In genomic region chr4:151524610-151525009, GRCh38 we compare ENCODE assay signal across 22 cellular contexts.
DNase-seq lines count a peak whose midpoint lies in the region; ATAC-seq and TF ChIP-seq lines count a peak whose summit lies in the region.
"Had no signal": no experiment of that assay in that cellular context is flagged by ENCODE, and none has a peak within 500 bp of the region (broad histone marks: within the 10 kb centered on the region; RNA-seq: fewer than 3 reads in every experiment).

No MANE protein-coding gene starts in this region.

- no peaks in the 10 kb centered on the region for H3K9me2 ChIP-seq in MM.1S (replicated peaks; ENCODE audit: insufficient read depth, low read length)

- H3K9ac ChIP-seq in MM.1S (ENCODE audit: low read length) (no peak overlapping the region), smooth muscle cell (ENCODE audit: low read depth) (no peak overlapping the region)

- CTCF ChIA-PET in WTC11 (lab: Charles Lee), result interaction anchor here (0.7 to 1.4 kb wide), 4 partner anchors 25 to 407 kb away, joined by 3 to 6 read pairs (median 4); no protein-coding TSS in a partner anchor

- H3K4me3 ChIP-seq in MM.1S (ENCODE audit: low read length) (no peak overlapping the region), smooth muscle cell (no peak overlapping the region)
- H3K4me3 ChIP-seq: dorsolateral prefrontal cortex, hepatocyte, testis, uterus had no signal

- no peaks in the 10 kb centered on the region for H4K20me1 ChIP-seq in MM.1S (ENCODE audit: insufficient read depth, low read length)
- H4K20me1 ChIP-seq in smooth muscle cell (ENCODE audit: low read depth), result no peaks in the 10 kb centered on the region

- H3F3A ChIP-seq in MM.1S (ENCODE audit: insufficient read depth, low read length), result no peaks in the 10 kb centered on the region
- H3F3A ChIP-seq in smooth muscle cell (ENCODE audit: low read depth), result no peaks in the 10 kb centered on the region

- H3K27ac ChIP-seq in MM.1S (ENCODE audit: low read length) (no peak overlapping the region), smooth muscle cell (ENCODE audit: low read depth) (no peak overlapping the region)
- H3K27ac ChIP-seq: dorsolateral prefrontal cortex, hepatocyte, neutrophil, testis, uterus had no signal

- TF ChIP-seq CTCF in MM.1S (IDR thresholded peaks at IDR 0.05; ENCODE audit: low read length) (no peak), WTC11 (IDR thresholded peaks at IDR 0.05) (no peak), smooth muscle cell (IDR thresholded peaks at IDR 0.05; ENCODE audit: borderline replicate concordance, insufficient read depth, poor library complexity, severe bottlenecking) (no peak)

- peaks cover 3% of the 10 kb centered on the region; the same call in 1 of the 2 replicates for H3K9me3 Mint-ChIP-seq in WTC11
- H3K9me3 Mint-ChIP-seq: activated naive CD8-positive, alpha-beta T cell treated with anti-CD3 and anti-CD28 coated beads for 36 hours; stimulated activated memory B cell treated with anti-CD40 and anti-IgM and Interleukin-4, amounts not matched to agents 10 μg/mL and 1 μg/mL and 100 μg/mL, for 72 hours had no signal

- peak; percentile 17 for DNase-seq in ELF-1 (ENCODE audit: low read depth, low spot score)
- DNase-seq in MM.1S, result peak; percentile 66
- no peak for DNase-seq in WTC11 (ENCODE audit: low spot score)
- peak; percentile 52 for DNase-seq in iPS-NIHi7 (ENCODE audit: extremely low spot score)
- DNase-seq in activated CD4-positive, alpha-beta T cell treated with anti-CD3 and anti-CD28 coated beads for 1 hour, result no peak
- no peak for DNase-seq in smooth muscle cell (lab: John Stamatoyannopoulos, UW; ENCODE audit: unreplicated experiment)
- no peak for DNase-seq in Right ventricle myocardium inferior (ENCODE audit: missing footprints)
- DNase-seq: activated CD4-positive, alpha-beta T cell treated with anti-CD3 and anti-CD28 coated beads for 48 hours; activated naive CD8-positive, alpha-beta T cell treated with anti-CD3 and anti-CD28 coated beads for 36 hours; dorsolateral prefrontal cortex; NCI-H1092 treated with DMSO at 0.1 percent for 48 hours; NCI-H2081 treated with DMSO at 0.1 percent for 48 hours; SHP77; small intestine; T-helper 1 cell; testis; uterus had no signal

- H2AFZ ChIP-seq in MM.1S (ENCODE audit: low read length) (no peak overlapping the region), smooth muscle cell (ENCODE audit: low read depth) (no peak overlapping the region)
- H2AFZ ChIP-seq: hepatocyte had no signal

- H3K36me3 Mint-ChIP-seq in WTC11, result peaks cover 13% of the 10 kb centered on the region
- H3K36me3 Mint-ChIP-seq: activated naive CD8-positive, alpha-beta T cell treated with anti-CD3 and anti-CD28 coated beads for 36 hours; CD4-positive, CD25-positive, alpha-beta regulatory T cell; stimulated activated memory B cell treated with anti-CD40 and anti-IgM and Interleukin-4, amounts not matched to agents 10 μg/mL and 1 μg/mL and 100 μg/mL, for 72 hours had no signal

- H3K36me3 ChIP-seq in MM.1S (replicated peaks; ENCODE audit: insufficient read depth, low read length) (no peaks in the 10 kb centered on the region), smooth muscle cell (ENCODE audit: low read depth) (no peaks in the 10 kb centered on the region)
- H3K36me3 ChIP-seq: neutrophil, uterus had no signal

- POLR2A ChIA-PET in WTC11 (lab: Charles Lee), result no interaction called here

- H3K4me3 Mint-ChIP-seq in WTC11, result peak overlapping the region; percentile 29; the same call in 1 of the 2 replicates
- H3K4me3 Mint-ChIP-seq: activated naive CD8-positive, alpha-beta T cell treated with anti-CD3 and anti-CD28 coated beads for 36 hours; CD4-positive, CD25-positive, alpha-beta regulatory T cell; stimulated activated memory B cell treated with anti-CD40 and anti-IgM and Interleukin-4, amounts not matched to agents 10 μg/mL and 1 μg/mL and 100 μg/mL, for 72 hours had no signal

- ATAC-seq in WTC11 (peak; percentile 84), GM18907 (IDR thresholded peaks at IDR 0.05; ENCODE audit: unreplicated experiment) (no peak), Right ventricle myocardium inferior (no peak)
- ATAC-seq: stimulated activated memory B cell treated with anti-CD40 and anti-IgM and Interleukin-4, amounts not matched to agents 10 μg/mL and 1 μg/mL and 100 μg/mL, for 72 hours had no signal

- peaks cover 12% of the 10 kb centered on the region for H3K4me1 ChIP-seq in MM.1S (ENCODE audit: low read length)
- peaks cover 3% of the 10 kb centered on the region for H3K4me1 ChIP-seq in smooth muscle cell (ENCODE audit: low read depth)
- H3K4me1 ChIP-seq: testis had no signal

- H3K27ac Mint-ChIP-seq in WTC11, result peak overlapping the region; percentile 33
- H3K27ac Mint-ChIP-seq: activated naive CD8-positive, alpha-beta T cell treated with anti-CD3 and anti-CD28 coated beads for 36 hours; stimulated activated memory B cell treated with anti-CD40 and anti-IgM and Interleukin-4, amounts not matched to agents 10 μg/mL and 1 μg/mL and 100 μg/mL, for 72 hours had no signal

- H3K9me3 ChIP-seq in MM.1S (replicated peaks; ENCODE audit: insufficient read depth, low read length) (no peaks in the 10 kb centered on the region), smooth muscle cell (replicated peaks; ENCODE audit: low read depth) (no peaks in the 10 kb centered on the region)
- H3K9me3 ChIP-seq: neutrophil, testis, uterus had no signal

- peak overlapping the region; percentile 31; the same call in 1 of the 2 replicates for H3K4me2 ChIP-seq in MM.1S (ENCODE audit: low read depth, low read length)
- H3K4me2 ChIP-seq in smooth muscle cell, result no peak overlapping the region
- H3K4me2 ChIP-seq: hepatocyte had no signal

- 72% methylated on average over 2 of the region's 2 CpGs for WGBS in smooth muscle cell (ENCODE audit: low lambda C conversion rate)

- H3K4me1 Mint-ChIP-seq in WTC11, result peaks cover 55% of the 10 kb centered on the region
- H3K4me1 Mint-ChIP-seq: stimulated activated memory B cell treated with anti-CD40 and anti-IgM and Interleukin-4, amounts not matched to agents 10 μg/mL and 1 μg/mL and 100 μg/mL, for 72 hours had no signal

- H3K27me3 Mint-ChIP-seq in WTC11 (ENCODE audit: low read depth), result no peaks in the 10 kb centered on the region
- H3K27me3 Mint-ChIP-seq: activated naive CD8-positive, alpha-beta T cell treated with anti-CD3 and anti-CD28 coated beads for 36 hours; CD4-positive, CD25-positive, alpha-beta regulatory T cell had no signal

- H3K79me2 ChIP-seq in MM.1S (ENCODE audit: low read length) (no peaks in the 10 kb centered on the region), smooth muscle cell (ENCODE audit: low read depth) (no peaks in the 10 kb centered on the region)
- H3K79me2 ChIP-seq: hepatocyte had no signal

- intact Hi-C loops in Right ventricle myocardium inferior (cut with DNase I), result no loop called here

- H3K27me3 ChIP-seq in MM.1S (replicated peaks; ENCODE audit: insufficient read depth, low read length) (no peaks in the 10 kb centered on the region), smooth muscle cell (ENCODE audit: low read depth) (no peaks in the 10 kb centered on the region)
- H3K27me3 ChIP-seq: dorsolateral prefrontal cortex, hepatocyte, neutrophil, testis, uterus had no signal

TF ChIP-seq in WTC11, 78 proteins besides CTCF, POLR2A, EP300 and RAD21 (continues in another document):
- TF ChIP-seq EMX1 (CRISPR knock-in tag; IDR thresholded peaks at IDR 0.05) (no peak), NFE2L1 (CRISPR knock-in tag; IDR thresholded peaks at IDR 0.05) (no peak), ZNF532 (CRISPR knock-in tag; IDR thresholded peaks at IDR 0.05; ENCODE audit: borderline replicate concordance) (no peak), SMAD3 (CRISPR knock-in tag; IDR thresholded peaks at IDR 0.05; ENCODE audit: borderline replicate concordance) (no peak), IRF2 (CRISPR knock-in tag; IDR thresholded peaks at IDR 0.05; ENCODE audit: borderline replicate concordance, low read depth) (no peak), RORB (CRISPR knock-in tag; IDR thresholded peaks at IDR 0.05) (no peak), PREB (CRISPR knock-in tag; IDR thresholded peaks at IDR 0.05; ENCODE audit: borderline replicate concordance) (no peak), ETV6 (CRISPR knock-in tag; IDR thresholded peaks at IDR 0.05) (no peak), TEAD1 (CRISPR knock-in tag; IDR thresholded peaks at IDR 0.05) (peak; percentile 19; the same call in 1 of the 2 replicates)

Comparison
In these comparisons a context has a peak if more than half of its experiments do, and no peak if none do; other contexts are left out.
1. DNase-seq: peak in ELF-1 (single experiment), MM.1S (single experiment) and iPS-NIHi7 (single experiment); none in WTC11 (single experiment), activated CD4-positive, alpha-beta T cell treated with anti-CD3 and anti-CD28 coated beads for 1 hour (single experiment), smooth muscle cell (single experiment) and Right ventricle myocardium inferior (single experiment).